Comparison of ENCODE assay signal across 9 cellular contexts in genomic region chr19:49488863-49489537, GRCh38. TPM values are rescaled to one million over a fixed set of nuclear protein-coding genes. Genes with fewer than 3 reads are reported as not detected.
DNase-seq lines count a peak whose midpoint lies in the region; ATAC-seq, FAIRE-seq and TF ChIP-seq lines count a peak whose summit lies in the region.
"Had no signal": no experiment of that assay in that cellular context is flagged by ENCODE, and none has a peak within 500 bp of the region (broad histone marks: within the 10 kb centered on the region; RNA-seq: fewer than 3 reads in every experiment).

No MANE protein-coding gene starts in this region.

- peak overlapping the region; percentile 99 for H3K4me3 ChIP-seq in kidney (ENCODE audit: low read length in 2 of 2)
- peak overlapping the region; percentile 89 for H3K4me3 ChIP-seq in suprapubic skin

- DNase-seq in activated CD4-positive, alpha-beta T cell treated with anti-CD3 and anti-CD28 coated beads for 36 hours: peak; percentile 8
- DNase-seq in activated CD4-positive, alpha-beta T cell treated with anti-CD3 and anti-CD28 coated beads, Interleukin-2, amount 50 U/mL, for 1 hour: no peak
- DNase-seq in kidney: no peak
- DNase-seq in suprapubic skin (ENCODE audit: low spot score in 2 of 2): no peak
- no peak for DNase-seq in stimulated activated CD4-positive, alpha-beta T cell treated with anti-CD3 and anti-CD28 coated beads, Interleukin-12 subunit alpha, Interleukin-12 subunit beta, amount 100 ng/mL, for 4 hours
- DNase-seq in medulla oblongata (ENCODE audit: extremely low spot score): no peak
- no peak for DNase-seq in stimulated activated naive CD4-positive, alpha-beta T cell (lab: John Stamatoyannopoulos, UW)
- DNase-seq: NCI-H446 had no signal

- H3K4me1 ChIP-seq in kidney (ENCODE audit: control insufficient read depth in 1 of 2, insufficient read depth in 1 of 2, low read depth in 1 of 2, low read length in 2 of 2) (peaks cover 10 to 21% of the 10 kb centered on the region in 2 donors), suprapubic skin (peaks cover 30% of the 10 kb centered on the region)

- H3K4me1 Mint-ChIP-seq in activated CD4-positive, alpha-beta T cell treated with anti-CD3 and anti-CD28 coated beads for 36 hours: peaks cover 30% of the 10 kb centered on the region
- H3K4me1 Mint-ChIP-seq in activated naive CD8-positive, alpha-beta T cell (ENCODE audit: low read depth): peaks cover 32% of the 10 kb centered on the region

- H3K27me3 Mint-ChIP-seq in activated CD4-positive, alpha-beta T cell treated with anti-CD3 and anti-CD28 coated beads for 36 hours: no peaks in the 10 kb centered on the region
- H3K27me3 Mint-ChIP-seq in activated naive CD8-positive, alpha-beta T cell: no peaks in the 10 kb centered on the region

- no peaks in the 10 kb centered on the region for H3K27me3 ChIP-seq in suprapubic skin

- H3K9me3 Mint-ChIP-seq in activated CD4-positive, alpha-beta T cell treated with anti-CD3 and anti-CD28 coated beads for 36 hours (ENCODE audit: low read depth): no peaks in the 10 kb centered on the region
- H3K9me3 Mint-ChIP-seq in activated naive CD8-positive, alpha-beta T cell (ENCODE audit: low read depth): no peaks in the 10 kb centered on the region

- 17% methylated on average over 15 of the region's 15 CpGs for WGBS in suprapubic skin

- no peak for FAIRE-seq in kidney (lab: Jason Lieb, UNC)

- no peak for TF ChIP-seq POLR2A in suprapubic skin (IDR thresholded peaks at IDR 0.05)

- CTCF ChIA-PET in activated CD4-positive, alpha-beta T cell treated with anti-CD3 and anti-CD28 coated beads for 36 hours (lab: Charles Lee): interaction anchor here (2.5 kb wide), 1 partner anchor 13 kb away, joined by 15 read pairs; no protein-coding TSS in a partner anchor

- peaks cover 68% of the 10 kb centered on the region for H3K36me3 Mint-ChIP-seq in activated CD4-positive, alpha-beta T cell treated with anti-CD3 and anti-CD28 coated beads for 36 hours (ENCODE audit: low read depth)
- H3K36me3 Mint-ChIP-seq in activated naive CD8-positive, alpha-beta T cell: peaks cover 26% of the 10 kb centered on the region

- peak overlapping the region; percentile 99 for H3K4me3 Mint-ChIP-seq in activated CD4-positive, alpha-beta T cell treated with anti-CD3 and anti-CD28 coated beads for 36 hours
- H3K4me3 Mint-ChIP-seq in activated naive CD8-positive, alpha-beta T cell: peak overlapping the region; percentile 99

- POLR2A ChIA-PET in activated CD4-positive, alpha-beta T cell treated with anti-CD3 and anti-CD28 coated beads for 36 hours (lab: Charles Lee): interaction anchor here (2.0 kb wide), 1 partner anchor 38 kb away, joined by 5 read pairs; the partner anchor contains the start of gene PIH1D1

- peak overlapping the region; percentile 99 to 100 for H3K9ac ChIP-seq in kidney (ENCODE audit: low read length in 2 of 2)

- peaks cover 33 to 34% of the 10 kb centered on the region in 2 donors for H3K36me3 ChIP-seq in kidney (ENCODE audit: control insufficient read depth in 1 of 2, insufficient read depth in 2 of 2, low read length in 2 of 2)
- peaks cover 38% of the 10 kb centered on the region for H3K36me3 ChIP-seq in suprapubic skin

- peak overlapping the region in 1 of 2 donors; percentile 40 for H3K27ac ChIP-seq in kidney (ENCODE audit: low read depth in 2 of 2, low read length in 2 of 2)
- H3K27ac ChIP-seq in suprapubic skin: peak overlapping the region; percentile 92

- intact Hi-C loops in activated CD4-positive, alpha-beta T cell treated with anti-CD3 and anti-CD28 coated beads for 36 hours (cut with DNase I, micrococcal nuclease): loop anchor here in 1 of 2 experiments (5.0 kb wide), 1 partner anchor 37 kb away; the partner anchor contains the start of genes ALDH16A1 and PIH1D1
- intact Hi-C loops in kidney (cut with DNase I): no loop called here

- H3K9me3 ChIP-seq in kidney (ENCODE audit: control insufficient read depth in 1 of 2, low read length in 2 of 2): no peaks in the 10 kb centered on the region
- no peaks in the 10 kb centered on the region for H3K9me3 ChIP-seq in suprapubic skin

- ATAC-seq in activated CD4-positive, alpha-beta T cell treated with anti-CD3 and anti-CD28 coated beads for 36 hours: no peak

- TF ChIP-seq CTCF in kidney (IDR thresholded peaks at IDR 0.05; ENCODE audit: borderline replicate concordance, extremely low read depth, insufficient read depth) (no peak), suprapubic skin (IDR thresholded peaks at IDR 0.05) (no peak)

- H3K27ac Mint-ChIP-seq in activated CD4-positive, alpha-beta T cell treated with anti-CD3 and anti-CD28 coated beads for 36 hours: peak overlapping the region; percentile 97
- peak overlapping the region; percentile 100 for H3K27ac Mint-ChIP-seq in activated naive CD8-positive, alpha-beta T cell

- no peak for TF ChIP-seq EP300 in suprapubic skin (IDR thresholded peaks at IDR 0.05)

RNA-seq across cellular contexts. Expression of gene RPL13A, which starts 1.6 kb away (rescaled TPM):
- 1,000 to 10,000 TPM; 3,861 to 3,967 TPM for total RNA-seq in activated CD4-positive, alpha-beta T cell treated with anti-CD3 and anti-CD28 coated beads for 36 hours
- 2,090 TPM for total RNA-seq in kidney
- polyA plus RNA-seq in kidney (ENCODE audit: insufficient read depth, low read depth, low replicate concordance): 3,309 TPM
- 1,000 to 10,000 TPM; 2,613 to 5,154 (median 4,451) TPM for total RNA-seq in suprapubic skin

RNA-seq across cellular contexts. Expression of gene RPS11, which starts 7.2 kb away (rescaled TPM):
- total RNA-seq in activated CD4-positive, alpha-beta T cell treated with anti-CD3 and anti-CD28 coated beads for 36 hours: 1,000 to 10,000 TPM; 2,778 to 3,370 TPM
- total RNA-seq in kidney: 1,449 TPM
- polyA plus RNA-seq in kidney (ENCODE audit: insufficient read depth, low read depth, low replicate concordance): 3,462 TPM
- 1,000 to 10,000 TPM; 3,049 to 5,024 (median 4,623) TPM for total RNA-seq in suprapubic skin

RNA-seq across cellular contexts. Expression of gene FLT3LG, which starts 15.0 kb away (rescaled TPM):
- 10 to 100 TPM; 38.6 to 43.2 TPM for total RNA-seq in activated CD4-positive, alpha-beta T cell treated with anti-CD3 and anti-CD28 coated beads for 36 hours
- total RNA-seq in kidney (12.5 TPM), suprapubic skin (1 to 10 TPM; 1.2 to 4.9 (median 4.4) TPM)
- 7.4 TPM for polyA plus RNA-seq in kidney (ENCODE audit: insufficient read depth, low read depth, low replicate concordance)

RNA-seq across cellular contexts. Expression of gene FCGRT, which starts 23.5 kb away (rescaled TPM):
- 10 to 100 TPM; 16.3 to 18.1 TPM for total RNA-seq in activated CD4-positive, alpha-beta T cell treated with anti-CD3 and anti-CD28 coated beads for 36 hours
- total RNA-seq in kidney (235 TPM), suprapubic skin (100 to 1,000 TPM in 3 of 4 donors, 10 to 100 TPM in 1; 96.2 to 136 (median 112) TPM)
- polyA plus RNA-seq in kidney (ENCODE audit: insufficient read depth, low read depth, low replicate concordance): 317 TPM

RNA-seq across cellular contexts. Expression of gene ALDH16A1, which starts 36.0 kb away (rescaled TPM):
- 10 to 100 TPM; 26.8 to 33.3 TPM for total RNA-seq in activated CD4-positive, alpha-beta T cell treated with anti-CD3 and anti-CD28 coated beads for 36 hours
- total RNA-seq in kidney: 31.8 TPM
- polyA plus RNA-seq in kidney (ENCODE audit: insufficient read depth, low read depth, low replicate concordance): 26.8 TPM
- 10 to 100 TPM; 21.7 to 47.7 (median 35.9) TPM for total RNA-seq in suprapubic skin
